13 cellular contexts compared by ENCODE assay signal in genomic region chr12:13573698-13574321, GRCh38.
DNase-seq lines count a peak whose midpoint lies in the region; FAIRE-seq and TF ChIP-seq lines count a peak whose summit lies in the region.
"Had no signal": no experiment of that assay in that cellular context is flagged by ENCODE, and none has a peak within 500 bp of the region (broad histone marks: within the 10 kb centered on the region; RNA-seq: fewer than 3 reads in every experiment).

No MANE protein-coding gene starts in this region.

- no peaks in the 10 kb centered on the region for H3K9me3 ChIP-seq in small intestine (ENCODE audit: control insufficient read depth, low read depth)
- H3K9me3 ChIP-seq: right lobe of liver had no signal

- no peak for TF ChIP-seq POLR2A in H54 (IDR thresholded peaks at IDR 0.05; ENCODE audit: low read depth, low read length)

- H3K27ac ChIP-seq in RWPE1: no peak overlapping the region
- no peak overlapping the region for H3K27ac ChIP-seq in small intestine (ENCODE audit: low read depth in 1 of 2, low read length in 1 of 2)
- H3K27ac ChIP-seq: right lobe of liver had no signal

- H3K4me3 ChIP-seq in fibroblast of pulmonary artery (replicated peaks; ENCODE audit: low read depth, low read length) (no peak overlapping the region), small intestine (ENCODE audit: low read depth in 1 of 2, low read length in 2 of 2) (no peak overlapping the region)
- H3K4me3 ChIP-seq: right lobe of liver had no signal

- POLR2A ChIA-PET in RWPE1 (lab: Yijun Ruan, JAX; ENCODE audit: low non-redundant PET): no interaction called here

- peak; percentile 6 for DNase-seq in H54 (ENCODE audit: insufficient read length, low spot score)
- DNase-seq in RWPE1 (ENCODE audit: low spot score): peak; percentile 57
- DNase-seq in fibroblast of pulmonary artery (ENCODE audit: low read depth): peak; percentile 46
- DNase-seq in small intestine: peak; percentile 26
- DNase-seq in activated CD4-positive, alpha-beta T cell treated with anti-CD3 and anti-CD28 coated beads for 48 hours: no peak
- DNase-seq in hypothalamus (lab: John Stamatoyannopoulos, UW): no peak
- DNase-seq in OCI-M1 (lab: John Stamatoyannopoulos, UW): no peak
- DNase-seq: activated CD4-positive, CD25-positive, alpha-beta regulatory T cell treated with anti-CD3 and anti-CD28 coated beads, Interleukin-2, amount 50 U/mL, for 72 hours; head of caudate nucleus; NCI-H2171 treated with DMSO at 0.1 percent for 48 hours; right lobe of liver; SHP77 treated with DMSO at 0.1 percent for 48 hours had no signal

- no peaks in the 10 kb centered on the region for H3K4me1 ChIP-seq in small intestine (ENCODE audit: control insufficient read depth in 2 of 2, insufficient read depth in 1 of 2, low read depth in 1 of 2, low read length in 1 of 2)

- FAIRE-seq in H54 (lab: Jason Lieb, UNC) (no peak), small intestine (lab: Jason Lieb, UNC) (no peak)
- FAIRE-seq: colon had no signal

- no peaks in the 10 kb centered on the region for H3K27me3 ChIP-seq in small intestine (ENCODE audit: control insufficient read depth in 2 of 2, insufficient read depth in 2 of 2, low read length in 2 of 2)
- H3K27me3 ChIP-seq: right lobe of liver had no signal

- H3K36me3 ChIP-seq in small intestine (ENCODE audit: control insufficient read depth in 2 of 2, insufficient read depth in 2 of 2, low read length in 2 of 2): no peaks in the 10 kb centered on the region
- H3K36me3 ChIP-seq: right lobe of liver had no signal

- CTCF ChIA-PET in RWPE1 (lab: Yijun Ruan, JAX): interaction anchor here (1.0 kb wide), 1 partner anchor 40 kb away, joined by 3 read pairs; no protein-coding TSS in a partner anchor

- TF ChIP-seq CTCF in RWPE1 (conservative IDR thresholded peaks at IDR 0.05; ENCODE audit: low read depth): no peak
- no peak for TF ChIP-seq CTCF in fibroblast of pulmonary artery (IDR thresholded peaks at IDR 0.05; ENCODE audit: low read length, missing control alignments)

- WGBS in small intestine, 3 donors: 33 to 44% (median 42%) methylated on average over 3 of the region's 3 CpGs

Comparison
In these comparisons a context has a peak if more than half of its experiments do, and no peak if none do; other contexts are left out.
1. DNase-seq: peak in H54 (single experiment), RWPE1 (single experiment), fibroblast of pulmonary artery (single experiment) and small intestine (single experiment); none in activated CD4-positive, alpha-beta T cell treated with anti-CD3 and anti-CD28 coated beads for 48 hours (single experiment), hypothalamus (0 of 51) and OCI-M1 (single experiment).